1 cellular context compared by ENCODE assay signal in the genomic region with DNA sequence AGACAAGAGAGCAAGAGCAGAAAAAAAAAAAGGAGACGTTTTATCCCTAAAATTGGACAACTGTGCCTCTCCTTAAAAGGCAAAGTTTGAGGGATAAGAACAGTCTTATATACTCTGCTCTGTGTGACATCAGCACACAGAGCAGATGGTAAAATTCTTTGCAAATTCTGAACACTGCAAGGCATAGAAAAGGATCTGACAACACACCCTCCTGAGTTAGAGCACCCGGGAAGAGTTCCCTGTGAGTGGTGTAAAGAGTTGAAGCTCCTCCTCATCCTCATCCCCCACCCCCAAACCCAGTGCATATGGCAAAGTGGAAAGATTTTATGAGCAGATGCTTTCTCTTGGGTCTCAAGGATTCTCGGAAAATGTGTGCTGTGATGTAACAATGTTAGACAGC.
TF ChIP-seq lines count a peak whose summit lies in the region.

No MANE protein-coding gene starts in this region.

TF ChIP-seq in H1, 55 proteins besides CTCF, POLR2A, EP300 and RAD21:
- TF ChIP-seq RNF2 (IDR thresholded peaks at IDR 0.05; ENCODE audit: borderline replicate concordance, low read depth, low read length, missing control alignments, poor library complexity, severe bottlenecking) (no peak), SIN3A (conservative IDR thresholded peaks at IDR 0.05 in 1 of 2, IDR thresholded peaks at IDR 0.05 in 1 of 2; ENCODE audit: low read depth in 1 of 2, low read length in 2 of 2) (no peak), MAFK (IDR thresholded peaks at IDR 0.05; ENCODE audit: low read depth, low read length) (no peak), TEAD4 (IDR thresholded peaks at IDR 0.05; ENCODE audit: low read depth, low read length) (no peak), YY1 (IDR thresholded peaks at IDR 0.05; ENCODE audit: low read depth, low read length) (no peak), POLR2AphosphoS5 (IDR thresholded peaks at IDR 0.05; ENCODE audit: low read depth, low read length) (no peak), SIRT6 (IDR thresholded peaks at IDR 0.05; ENCODE audit: low read length) (no peak), KDM5A (IDR thresholded peaks at IDR 0.05; ENCODE audit: low read length) (no peak), POU5F1 (IDR thresholded peaks at IDR 0.05; ENCODE audit: low read depth, low read length) (no peak), ATF2 (IDR thresholded peaks at IDR 0.05; ENCODE audit: low read length) (no peak), KDM4A (IDR thresholded peaks at IDR 0.05; ENCODE audit: low read depth, low read length, severe bottlenecking) (no peak), TAF1 (IDR thresholded peaks at IDR 0.05; ENCODE audit: low read depth, low read length) (no peak), CREB1 (IDR thresholded peaks at IDR 0.05) (no peak), FOSL1 (IDR thresholded peaks at IDR 0.05; ENCODE audit: insufficient read depth, low read depth, low read length) (no peak), RBBP5 (IDR thresholded peaks at IDR 0.05; ENCODE audit: borderline replicate concordance, low read depth, low read length) (no peak), EZH2 (IDR thresholded peaks at IDR 0.05; ENCODE audit: low read depth, low read length, severe bottlenecking) (no peak), BCL11A (IDR thresholded peaks at IDR 0.05; ENCODE audit: low read depth in 2 of 2, low read length in 2 of 2) (no peak), SUZ12 (IDR thresholded peaks at IDR 0.05; ENCODE audit: low read length) (no peak)
- TF ChIP-seq, protein P1, sequence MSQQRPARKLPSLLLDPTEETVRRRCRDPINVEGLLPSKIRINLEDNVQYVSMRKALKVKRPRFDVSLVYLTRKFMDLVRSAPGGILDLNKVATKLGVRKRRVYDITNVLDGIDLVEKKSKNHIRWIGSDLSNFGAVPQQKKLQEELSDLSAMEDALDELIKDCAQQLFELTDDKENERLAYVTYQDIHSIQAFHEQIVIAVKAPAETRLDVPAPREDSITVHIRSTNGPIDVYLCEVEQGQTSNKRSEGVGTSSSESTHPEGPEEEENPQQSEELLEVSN (IDR thresholded peaks at IDR 0.05), result no peak
TF ChIP-seq in H1: peak in this region for 0.
